ENCODE assay signal across 29 cellular contexts in the genomic region with DNA sequence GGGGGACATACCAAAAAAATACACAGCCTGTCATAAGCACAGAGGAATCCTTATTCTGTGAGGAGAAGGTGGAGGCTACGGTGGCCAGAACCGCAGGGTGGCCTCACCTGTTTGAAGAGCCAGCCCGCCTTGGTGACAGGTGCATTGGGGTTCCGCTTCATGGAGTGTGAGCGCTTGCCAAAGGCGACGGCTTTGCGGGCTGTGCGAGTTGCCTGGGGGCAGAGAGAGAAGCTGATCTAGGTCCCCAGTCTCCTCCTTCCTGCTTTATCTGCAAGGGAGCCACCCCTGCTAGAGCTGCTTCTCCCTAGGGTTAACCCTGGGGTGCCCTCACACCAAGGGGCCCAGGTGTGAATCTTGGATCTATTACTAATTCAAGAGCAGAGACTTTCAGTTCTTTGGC. TPM values are rescaled to one million over a fixed set of nuclear protein-coding genes. Genes with fewer than 3 reads are reported as not detected.
DNase-seq lines count a peak whose midpoint lies in the region; ATAC-seq and TF ChIP-seq lines count a peak whose summit lies in the region.
"Had no signal": no experiment of that assay in that cellular context is flagged by ENCODE, and none has a peak within 500 bp of the region (broad histone marks: within the 10 kb centered on the region; RNA-seq: fewer than 3 reads in every experiment).

No MANE protein-coding gene starts in this region.

- ATAC-seq in HG02798 (IDR thresholded peaks at IDR 0.05; ENCODE audit: poor library complexity, unreplicated experiment): no peak
- ATAC-seq in activated T-helper 17 cell treated with anti-CD3 and anti-CD28 coated beads, Interleukin-2, amount 50 U/mL, for 72 hours (replicated peaks): no peak
- ATAC-seq: activated CD8-positive, alpha-beta memory T cell treated with anti-CD3 and anti-CD28 coated beads, Interleukin-2, amount 10 ng/mL, durations not matched to agents 7 days and 5 days; stimulated activated naive CD8-positive, alpha-beta T cell treated with anti-CD3 and anti-CD28 coated beads, Interleukin-15, Interleukin-2, amounts not matched to agents 100 U/mL and 50 U/mL, for 24 hours had no signal

- H3K36me3 Mint-ChIP-seq in activated T-helper 17 cell treated with anti-CD3 and anti-CD28 coated beads, Interleukin-2, amount 50 U/mL, for 72 hours (ENCODE audit: low read depth): no peaks in the 10 kb centered on the region
- H3K36me3 Mint-ChIP-seq: activated CD8-positive, alpha-beta memory T cell treated with anti-CD3 and anti-CD28 coated beads, Interleukin-2, amount 10 ng/mL, durations not matched to agents 7 days and 5 days had no signal

- H3K4me3 Mint-ChIP-seq in activated T-helper 17 cell treated with anti-CD3 and anti-CD28 coated beads, Interleukin-2, amount 50 U/mL, for 72 hours: no peak overlapping the region
- H3K4me3 Mint-ChIP-seq: activated CD4-positive, alpha-beta T cell treated with anti-CD3 and anti-CD28 coated beads, Interleukin-2, amount 10 ng/mL, durations not matched to agents 24 days and 14 days; activated CD8-positive, alpha-beta memory T cell treated with anti-CD3 and anti-CD28 coated beads, Interleukin-2, amount 10 ng/mL, durations not matched to agents 7 days and 5 days; endodermal cell had no signal

- no peak overlapping the region for H3K27ac Mint-ChIP-seq in activated T-helper 17 cell treated with anti-CD3 and anti-CD28 coated beads, Interleukin-2, amount 50 U/mL, for 72 hours
- H3K27ac Mint-ChIP-seq: activated CD4-positive, alpha-beta T cell treated with anti-CD3 and anti-CD28 coated beads, Interleukin-2, amount 10 ng/mL, durations not matched to agents 24 days and 14 days; activated CD8-positive, alpha-beta memory T cell treated with anti-CD3 and anti-CD28 coated beads, Interleukin-2, amount 10 ng/mL, durations not matched to agents 7 days and 5 days; endodermal cell had no signal

- intact Hi-C loops in spleen (cut with DNase I; ENCODE audit: low total_unique reads): no loop called here

- H3K27me3 ChIP-seq in SJCRH30 (no peaks in the 10 kb centered on the region), spleen (replicated peaks in 1 of 7) (no peaks in the 10 kb centered on the region), Karpas-422 (ENCODE audit: low read length) (no peaks in the 10 kb centered on the region)
- H3K27me3 ChIP-seq: cardiac muscle cell, esophagus squamous epithelium, ovary, right atrium auricular region, transverse colon had no signal

- H3K9ac ChIP-seq in Karpas-422 (ENCODE audit: low read length): no peak overlapping the region

- H3K4me3 ChIP-seq in SJCRH30 (no peak overlapping the region), spleen (no peak overlapping the region), Karpas-422 (ENCODE audit: low read length) (no peak overlapping the region)
- H3K4me3 ChIP-seq: cardiac muscle cell, esophagus squamous epithelium, ovary, right atrium auricular region, transverse colon had no signal

- H3K4me1 Mint-ChIP-seq in activated T-helper 17 cell treated with anti-CD3 and anti-CD28 coated beads, Interleukin-2, amount 50 U/mL, for 72 hours: no peaks in the 10 kb centered on the region
- H3K4me1 Mint-ChIP-seq: activated CD4-positive, alpha-beta T cell treated with anti-CD3 and anti-CD28 coated beads, Interleukin-2, amount 10 ng/mL, durations not matched to agents 24 days and 14 days; activated CD8-positive, alpha-beta memory T cell treated with anti-CD3 and anti-CD28 coated beads, Interleukin-2, amount 10 ng/mL, durations not matched to agents 7 days and 5 days had no signal

- H3K27ac ChIP-seq in SJCRH30 (no peak overlapping the region), spleen (no peak overlapping the region), Karpas-422 (ENCODE audit: low read length) (no peak overlapping the region)
- H3K27ac ChIP-seq: cardiac muscle cell, esophagus squamous epithelium, ovary, right atrium auricular region, WERI-Rb-1 had no signal

- TF ChIP-seq POLR2A in spleen (IDR thresholded peaks at IDR 0.05): no peak

- DNase-seq in DMS79 treated with DMSO at 0.1 percent for 48 hours (lab: John Stamatoyannopoulos, UW) (peak; percentile 72), NCI-H187 (lab: John Stamatoyannopoulos, UW) (peak; percentile 59 to 91), SJCRH30 (peak; percentile 70 to 84), spleen (peak; percentile 32), Karpas-422 (no peak)
- DNase-seq: activated CD4-positive, alpha-beta T cell treated with anti-CD3 and anti-CD28 coated beads, Interleukin-2, amount 10 ng/mL, durations not matched to agents 24 days and 14 days; activated CD8-positive, alpha-beta memory T cell treated with anti-CD3 and anti-CD28 coated beads, Interleukin-2, amount 10 ng/mL, durations not matched to agents 7 days and 5 days; activated naive CD4-positive, alpha-beta T cell treated with anti-CD3 and anti-CD28 coated beads, Interleukin-2, amount 50 U/mL, for 16 hours; cortex of kidney; DMS153; endodermal cell; esophagus squamous epithelium; H7; Kasumi-1; MV-4-11; NCI-H82; ovary; Right ventricle myocardium superior; stimulated activated CD4-positive, alpha-beta T cell treated with anti-CD3 and anti-CD28 coated beads, Interleukin-12 subunit alpha, Interleukin-12 subunit beta, amount 100 ng/mL, for 4 hours; stimulated activated naive CD8-positive, alpha-beta T cell treated with anti-CD3 and anti-CD28 coated beads, Interleukin-15, Interleukin-2, amounts not matched to agents 100 U/mL and 50 U/mL, for 24 hours; T-helper 9 cell; transverse colon; WERI-Rb-1 had no signal

- H4K20me1 ChIP-seq in Karpas-422 (ENCODE audit: insufficient read depth, low read depth, low read length): no peaks in the 10 kb centered on the region

- no peaks in the 10 kb centered on the region for H3K79me2 ChIP-seq in Karpas-422 (ENCODE audit: low read length)

- H3K9me3 Mint-ChIP-seq in activated T-helper 17 cell treated with anti-CD3 and anti-CD28 coated beads, Interleukin-2, amount 50 U/mL, for 72 hours: no peaks in the 10 kb centered on the region
- H3K9me3 Mint-ChIP-seq: activated CD4-positive, alpha-beta T cell treated with anti-CD3 and anti-CD28 coated beads, Interleukin-2, amount 10 ng/mL, durations not matched to agents 24 days and 14 days; endodermal cell; nephron had no signal

- TF ChIP-seq CTCF in spleen (IDR thresholded peaks at IDR 0.05 in 8 of 11, conservative IDR thresholded peaks at IDR 0.05 in 3 of 11): no peak

- H3K4me2 ChIP-seq in Karpas-422 (ENCODE audit: low read depth, low read length, poor library complexity, severe bottlenecking): no peak overlapping the region

- H3K9me2 ChIP-seq in Karpas-422 (replicated peaks; ENCODE audit: insufficient read depth, low read length): no peaks in the 10 kb centered on the region

- 71 to 82% (median 75%) methylated on average over 9 of the region's 9 CpGs for WGBS in spleen, 5 donors

- H3K9me3 ChIP-seq in SJCRH30 (replicated peaks): no peaks in the 10 kb centered on the region
- no peaks in the 10 kb centered on the region for H3K9me3 ChIP-seq in spleen
- H3K9me3 ChIP-seq in Karpas-422 (ENCODE audit: low read length): no peaks in the 10 kb centered on the region
- H3K9me3 ChIP-seq: esophagus squamous epithelium, ovary, right atrium auricular region, transverse colon had no signal

- peaks cover 25% of the 10 kb centered on the region for H3K4me1 ChIP-seq in SJCRH30
- peaks cover 0 to 27% (median 13%) of the 10 kb centered on the region in 6 donors for H3K4me1 ChIP-seq in spleen
- H3K4me1 ChIP-seq in Karpas-422 (ENCODE audit: low read length): peaks cover 17% of the 10 kb centered on the region

- no peak overlapping the region for H2AFZ ChIP-seq in Karpas-422 (ENCODE audit: low read length)

- no peaks in the 10 kb centered on the region for H3K36me3 ChIP-seq in SJCRH30
- H3K36me3 ChIP-seq in spleen: no peaks in the 10 kb centered on the region
- no peaks in the 10 kb centered on the region for H3K36me3 ChIP-seq in Karpas-422 (ENCODE audit: insufficient read depth, low read length)
- H3K36me3 ChIP-seq: ovary had no signal

- peaks cover 4% of the 10 kb centered on the region for H3K27me3 Mint-ChIP-seq in activated T-helper 17 cell treated with anti-CD3 and anti-CD28 coated beads, Interleukin-2, amount 50 U/mL, for 72 hours

RNA-seq across cellular contexts. Expression of a gene that starts 54.3 kb away (rescaled TPM):
- not detected in 2 replicates for total RNA-seq in SJCRH30 (2014; rRNA removed; shearing (Covaris generic))
- not detected for total RNA-seq in spleen
- under 1 TPM in 2 of 3 donors, not detected in 1; 0.13 to 0.24 TPM for polyA plus RNA-seq in spleen
- total RNA-seq in Karpas-422 (2014; rRNA removed; shearing (Covaris generic); ENCODE audit: low replicate concordance): not detected in 2 replicates
- under 1 TPM in 1 of 2 donors, not detected in 1; 0.48 TPM for total RNA-seq in activated T-helper 17 cell treated with anti-CD3 and anti-CD28 coated beads, Interleukin-2, amount 50 U/mL, for 72 hours
- total RNA-seq: activated CD4-positive, alpha-beta T cell treated with anti-CD3 and anti-CD28 coated beads, Interleukin-2, amount 10 ng/mL, durations not matched to agents 24 days and 14 days; activated CD8-positive, alpha-beta memory T cell treated with anti-CD3 and anti-CD28 coated beads, Interleukin-2, amount 10 ng/mL, durations not matched to agents 7 days and 5 days; mononuclear cell; right atrium auricular region; Right ventricle myocardium superior had no signal
- polyA plus RNA-seq: ovary had no signal
